Comparison of ENCODE assay signal across 23 cellular contexts in genomic region chr2:160246356-160246755, GRCh38. TPM values are rescaled to one million over a fixed set of nuclear protein-coding genes. Genes with fewer than 3 reads are reported as not detected.
DNase-seq lines count a peak whose midpoint lies in the region; ATAC-seq, FAIRE-seq and TF ChIP-seq lines count a peak whose summit lies in the region.
"Had no signal": no experiment of that assay in that cellular context is flagged by ENCODE, and none has a peak within 500 bp of the region (broad histone marks: within the 10 kb centered on the region; RNA-seq: fewer than 3 reads in every experiment).

No MANE protein-coding gene starts in this region.

- no peak for TF ChIP-seq CTCF in MCF 10A (IDR thresholded peaks at IDR 0.05; ENCODE audit: unreplicated experiment)
- no peak for TF ChIP-seq CTCF in mammary epithelial cell (conservative IDR thresholded peaks at IDR 0.05 in 1 of 2, IDR thresholded peaks at IDR 0.05 in 1 of 2; ENCODE audit: extremely low read depth in 1 of 2, insufficient read depth in 1 of 2, low read depth in 1 of 2, low read length in 2 of 2)
- no peak for TF ChIP-seq CTCF in bronchial epithelial cell (IDR thresholded peaks at IDR 0.05; ENCODE audit: insufficient read depth, low read length, severe bottlenecking)
- no peak for TF ChIP-seq CTCF in natural killer cell (IDR thresholded peaks at IDR 0.05)
- TF ChIP-seq CTCF in brain microvascular endothelial cell (IDR thresholded peaks at IDR 0.05; ENCODE audit: low read depth, low read length, missing control alignments): no peak
- no peak for TF ChIP-seq CTCF in H9 (conservative IDR thresholded peaks at IDR 0.05)

- intact Hi-C loops in MCF 10A (cut with micrococcal nuclease): no loop called here
- intact Hi-C loops in mammary epithelial cell (cut with micrococcal nuclease): no loop called here
- intact Hi-C loops in natural killer cell (cut with micrococcal nuclease): no loop called here

- H4K91ac ChIP-seq in mesenchymal stem cell (ENCODE audit: low read length): no peak overlapping the region
- no peak overlapping the region for H4K91ac ChIP-seq in H9 (ENCODE audit: insufficient read length, low read depth, low read length)

- H2BK20ac ChIP-seq in H9 (ENCODE audit: low read depth, low read length, poor library complexity, severe bottlenecking): no peak overlapping the region

- H3K4me1 Mint-ChIP-seq in MCF 10A (ENCODE audit: insufficient read depth, unreplicated experiment): peaks cover 40% of the 10 kb centered on the region
- H3K4me1 Mint-ChIP-seq in natural killer cell: no peaks in the 10 kb centered on the region
- 0 out of 4 replicates have a peak, but pooled peaks cover 0 to 5% of the 10 kb centered on the region in 2 experiments for H3K4me1 Mint-ChIP-seq in H9
- H3K4me1 Mint-ChIP-seq: activated CD4-positive, alpha-beta memory T cell treated with anti-CD3 and anti-CD28 coated beads, Interleukin-2, amount 10 ng/mL, durations not matched to agents 7 days and 5 days had no signal

- no peaks in the 10 kb centered on the region for H3K36me3 Mint-ChIP-seq in MCF 10A (ENCODE audit: insufficient read depth, unreplicated experiment)
- H3K36me3 Mint-ChIP-seq in natural killer cell: no peaks in the 10 kb centered on the region
- no peaks in the 10 kb centered on the region; a peak in 1 of 7 replicates for H3K36me3 Mint-ChIP-seq in H9 (ENCODE audit: insufficient read depth in 1 of 3, low read depth in 3 of 3)

- no peak for ATAC-seq in natural killer cell
- ATAC-seq: heart right ventricle, left ventricle myocardium superior, mucosa of descending colon, Right ventricle myocardium inferior had no signal

- no peak overlapping the region for H4K5ac ChIP-seq in H9 (ENCODE audit: insufficient read length, low read depth, low read length)

- H3K9me3 ChIP-seq in mammary epithelial cell (replicated peaks; ENCODE audit: insufficient read depth, low read length) (no peaks in the 10 kb centered on the region), mesenchymal stem cell (ENCODE audit: control insufficient read depth, low read length) (no peaks in the 10 kb centered on the region), H9 (ENCODE audit: control insufficient read depth, low read depth, low read length) (no peaks in the 10 kb centered on the region)
- H3K9me3 ChIP-seq: adrenal gland; BLaER1 treated with 17β-estradiol and CSF1 and Interleukin-3, amounts not matched to agents 10 nM and 100 nM; heart right ventricle; mucosa of descending colon had no signal

- H2BK12ac ChIP-seq in mesenchymal stem cell (ENCODE audit: low read length in 2 of 2) (no peak overlapping the region), H9 (ENCODE audit: insufficient read length, low read depth, low read length) (no peak overlapping the region)

- BruUV-seq in MCF 10A (replicated peaks; lab: Mats Ljungman, UMichigan) (no TSS peak), mammary epithelial cell (replicated peaks; lab: Mats Ljungman, UMichigan) (no TSS peak)

- H3K79me1 ChIP-seq in mesenchymal stem cell (replicated peaks; ENCODE audit: low read length, poor library complexity, severe bottlenecking): peaks cover 8% of the 10 kb centered on the region
- no peaks in the 10 kb centered on the region for H3K79me1 ChIP-seq in H9 (ENCODE audit: insufficient read depth, low read depth, low read length, poor library complexity, severe bottlenecking)

- no peak overlapping the region for H3K9ac ChIP-seq in mammary epithelial cell (ENCODE audit: insufficient read depth, low read length)
- no peak overlapping the region for H3K9ac ChIP-seq in mesenchymal stem cell (ENCODE audit: low read length)
- no peak overlapping the region for H3K9ac ChIP-seq in H9 (ENCODE audit: extremely low read depth, insufficient read length, low read length)
- H3K9ac ChIP-seq: BLaER1 treated with 17β-estradiol and CSF1 and Interleukin-3, amounts not matched to agents 10 nM and 100 nM had no signal

- H3K4me1 ChIP-seq in mammary epithelial cell (ENCODE audit: insufficient read depth, low read length) (peaks cover 31% of the 10 kb centered on the region), mesenchymal stem cell (ENCODE audit: control insufficient read depth, insufficient read depth, low read depth, low read length) (peaks cover 7% of the 10 kb centered on the region), H9 (ENCODE audit: insufficient read depth, low read length) (no peaks in the 10 kb centered on the region)

- no peak overlapping the region for H3K18ac ChIP-seq in mesenchymal stem cell (ENCODE audit: low read depth in 1 of 2, low read length in 2 of 2)
- no peak overlapping the region for H3K18ac ChIP-seq in H9 (ENCODE audit: insufficient read length, low read depth, low read length)

- no peaks in the 10 kb centered on the region for H3K27me3 ChIP-seq in mammary epithelial cell (ENCODE audit: insufficient read depth, low read length)
- no peaks in the 10 kb centered on the region for H3K27me3 ChIP-seq in bronchial epithelial cell (ENCODE audit: control insufficient read depth, insufficient read depth, low read length)
- H3K27me3 ChIP-seq in mesenchymal stem cell (ENCODE audit: control insufficient read depth in 1 of 2, insufficient read depth in 1 of 2, low read length in 2 of 2): no peaks in the 10 kb centered on the region
- no peaks in the 10 kb centered on the region for H3K27me3 ChIP-seq in brain microvascular endothelial cell (replicated peaks)
- no peaks in the 10 kb centered on the region; the same call in 1 of the 2 replicates for H3K27me3 ChIP-seq in H9 (ENCODE audit: insufficient read depth, low read length)
- H3K27me3 ChIP-seq: adrenal gland; BLaER1 treated with 17β-estradiol and CSF1 and Interleukin-3, amounts not matched to agents 10 nM and 100 nM; cardiac muscle cell; heart right ventricle had no signal

- dilution Hi-C loops in mammary epithelial cell (cut with HindIII; ENCODE audit: low sequenced_read_pairs): no loop called here

- FAIRE-seq in bronchial epithelial cell (lab: Jason Lieb, UNC): no peak
- FAIRE-seq: A204.1, D721Med had no signal

- H2BK15ac ChIP-seq in mesenchymal stem cell (ENCODE audit: low read depth, poor library complexity, severe bottlenecking) (no peak overlapping the region), H9 (ENCODE audit: low read depth, low read length) (no peak overlapping the region)

- H3K27ac ChIP-seq in mammary epithelial cell (ENCODE audit: insufficient read depth, low read depth, low read length): no peak overlapping the region
- peak overlapping the region; percentile 93 for H3K27ac ChIP-seq in mesenchymal stem cell (ENCODE audit: low read length, poor library complexity, severe bottlenecking)
- H3K27ac ChIP-seq in caudate nucleus (ENCODE audit: low read depth, low read length): no peak overlapping the region
- no peak overlapping the region for H3K27ac ChIP-seq in brain microvascular endothelial cell
- no peak overlapping the region for H3K27ac ChIP-seq in H9 (ENCODE audit: insufficient read length, low read depth, low read length)
- H3K27ac ChIP-seq: adrenal gland; BLaER1 treated with 17β-estradiol and CSF1 and Interleukin-3, amounts not matched to agents 10 nM and 100 nM; cardiac muscle cell; heart right ventricle had no signal

- H3K79me2 ChIP-seq in mammary epithelial cell (ENCODE audit: insufficient read depth, low read length) (no peaks in the 10 kb centered on the region), H9 (ENCODE audit: insufficient read depth, low read length) (no peaks in the 10 kb centered on the region)

- H4K20me1 ChIP-seq in mammary epithelial cell (ENCODE audit: insufficient read depth, low read length) (no peaks in the 10 kb centered on the region), H9 (ENCODE audit: control insufficient read depth, insufficient read depth, insufficient read length) (no peaks in the 10 kb centered on the region)
- H4K20me1 ChIP-seq: BLaER1 treated with 17β-estradiol and CSF1 and Interleukin-3, amounts not matched to agents 10 nM and 100 nM had no signal

- POLR2A ChIA-PET in MCF 10A (lab: Yijun Ruan, JAX): no interaction called here

- H3K4ac ChIP-seq in mesenchymal stem cell (ENCODE audit: low read depth in 1 of 2, low read length in 2 of 2): no peak overlapping the region
- H3K4ac ChIP-seq in H9 (ENCODE audit: low read depth, low read length): no peak overlapping the region

- H3K23ac ChIP-seq in mesenchymal stem cell (ENCODE audit: low read length in 2 of 2) (no peak overlapping the region), H9 (ENCODE audit: insufficient read length, low read depth, low read length) (no peak overlapping the region)

- CTCF ChIA-PET in MCF 10A (lab: Yijun Ruan, JAX) (interaction anchor here (0.5 kb wide), 1 partner anchor 237 kb away, joined by 4 read pairs; no protein-coding TSS in a partner anchor), mammary epithelial cell (lab: Charles Lee; ENCODE audit: low non-redundant PET) (no interaction called here)

- no peak for DNase-seq in MCF 10A (ENCODE audit: unreplicated experiment)
- DNase-seq in mammary epithelial cell: no peak
- peak; percentile 40 for DNase-seq in bronchial epithelial cell (ENCODE audit: low read depth)
- DNase-seq in mesenchymal stem cell: peak; percentile 40
- DNase-seq in caudate nucleus (lab: John Stamatoyannopoulos, UW): no peak
- no peak for DNase-seq in natural killer cell
- no peak for DNase-seq in brain microvascular endothelial cell
- DNase-seq in H9: no peak
- DNase-seq: activated CD4-positive, alpha-beta memory T cell treated with anti-CD3 and anti-CD28 coated beads, Interleukin-2, amount 10 ng/mL, durations not matched to agents 7 days and 5 days; adrenal gland; dermis blood vessel endothelial cell; HCEC 1CT; heart right ventricle; left ventricle myocardium superior; mucosa of descending colon; NCI-H1694; stimulated activated CD4-positive, alpha-beta T cell treated with anti-CD3 and anti-CD28 coated beads, Interleukin-2, amount 100 ng/mL, for 48 hours; stimulated activated naive CD4-positive, alpha-beta T cell had no signal

- H3K27me3 Mint-ChIP-seq in MCF 10A (ENCODE audit: insufficient read depth, unreplicated experiment): no peaks in the 10 kb centered on the region
- H3K27me3 Mint-ChIP-seq in natural killer cell (ENCODE audit: low read depth in 2 of 2): peaks cover 0 to 4% of the 10 kb centered on the region in 2 donors
- H3K27me3 Mint-ChIP-seq in H9 (ENCODE audit: low read depth): no peaks in the 10 kb centered on the region; the same call in 1 of the 2 replicates

- H3K9me3 Mint-ChIP-seq in MCF 10A (ENCODE audit: unreplicated experiment) (no peaks in the 10 kb centered on the region), natural killer cell (no peaks in the 10 kb centered on the region), H9 (no peaks in the 10 kb centered on the region)
- H3K9me3 Mint-ChIP-seq: activated CD4-positive, alpha-beta memory T cell treated with anti-CD3 and anti-CD28 coated beads, Interleukin-2, amount 10 ng/mL, durations not matched to agents 7 days and 5 days had no signal

- H3T11ph ChIP-seq in H9 (ENCODE audit: low read length): no peak overlapping the region

- no peak overlapping the region for H3K4me2 ChIP-seq in mammary epithelial cell (ENCODE audit: insufficient read depth, low read depth, low read length)
- H3K4me2 ChIP-seq in mesenchymal stem cell (ENCODE audit: low read length, poor library complexity, severe bottlenecking): no peak overlapping the region
- no peak overlapping the region for H3K4me2 ChIP-seq in H9 (ENCODE audit: insufficient read depth, insufficient read length, low read length)

- H3K14ac ChIP-seq in mesenchymal stem cell (ENCODE audit: low read length in 2 of 2) (no peak overlapping the region), H9 (ENCODE audit: insufficient read depth, low read length) (no peak overlapping the region)

- H2AFZ ChIP-seq in mammary epithelial cell (ENCODE audit: low read depth, low read length) (no peak overlapping the region), mesenchymal stem cell (ENCODE audit: low read depth, low read length) (no peak overlapping the region), H9 (ENCODE audit: low read length) (no peak overlapping the region)

- H3K4me3 Mint-ChIP-seq in MCF 10A (ENCODE audit: unreplicated experiment) (no peak overlapping the region), natural killer cell (no peak overlapping the region), H9 (no peak overlapping the region)
- H3K4me3 Mint-ChIP-seq: activated CD4-positive, alpha-beta memory T cell treated with anti-CD3 and anti-CD28 coated beads, Interleukin-2, amount 10 ng/mL, durations not matched to agents 7 days and 5 days had no signal

- in situ Hi-C loops in mammary epithelial cell (cut with MboI; ENCODE audit: low sequenced_read_pairs in 2 of 2) (no loop called here), brain microvascular endothelial cell (cut with HindIII; ENCODE audit: low pct_ligation_motif_present, low sequenced_read_pairs) (no loop called here)

- H2BK120ac ChIP-seq in mesenchymal stem cell (ENCODE audit: low read depth, low read length) (no peak overlapping the region), H9 (ENCODE audit: low read depth, low read length, poor library complexity, severe bottlenecking) (no peak overlapping the region)

- H3K4me3 ChIP-seq in mammary epithelial cell (replicated peaks in 1 of 3; ENCODE audit: insufficient read depth in 1 of 3, low read depth in 2 of 3, low read length in 3 of 3) (no peak overlapping the region), bronchial epithelial cell (ENCODE audit: low read depth, low read length) (no peak overlapping the region), mesenchymal stem cell (ENCODE audit: insufficient read depth in 1 of 2, low read depth in 1 of 2, low read length in 2 of 2) (no peak overlapping the region), brain microvascular endothelial cell (ENCODE audit: low read depth, low read length) (no peak overlapping the region)
- H3K4me3 ChIP-seq: adrenal gland; BLaER1 treated with 17β-estradiol and CSF1 and Interleukin-3, amounts not matched to agents 10 nM and 100 nM; cardiac muscle cell; heart right ventricle; mucosa of descending colon had no signal

- 100% methylated on average over 2 of the region's 2 CpGs for WGBS in mammary epithelial cell (ENCODE audit: low coverage, missing lambda C conversion rate)
- WGBS in mesenchymal stem cell: 71% methylated on average over 2 of the region's 2 CpGs
- no CpG with 5 or more reads among the region's 2 CpGs for WGBS in H9 (ENCODE audit: extremely low coverage, insufficient read length, low lambda C conversion rate)

- no peaks in the 10 kb centered on the region for H3K23me2 ChIP-seq in H9 (ENCODE audit: insufficient read length, low read depth, low read length, poor library complexity, severe bottlenecking)

- no peak overlapping the region for H2AK5ac ChIP-seq in mesenchymal stem cell (ENCODE audit: low read length, severe bottlenecking)
- H2AK5ac ChIP-seq in H9 (ENCODE audit: insufficient read length, low read length): no peak overlapping the region

- H3K27ac Mint-ChIP-seq in MCF 10A (ENCODE audit: low read depth, unreplicated experiment) (peak overlapping the region; percentile 61), natural killer cell (no peak overlapping the region), H9 (no peak overlapping the region)
- H3K27ac Mint-ChIP-seq: activated CD4-positive, alpha-beta memory T cell treated with anti-CD3 and anti-CD28 coated beads, Interleukin-2, amount 10 ng/mL, durations not matched to agents 7 days and 5 days had no signal

- H3K36me3 ChIP-seq in mammary epithelial cell (ENCODE audit: insufficient read depth, low read length) (no peaks in the 10 kb centered on the region), bronchial epithelial cell (ENCODE audit: control insufficient read depth, insufficient read depth, low read length) (no peaks in the 10 kb centered on the region), mesenchymal stem cell (ENCODE audit: control insufficient read depth in 1 of 2, insufficient read depth in 2 of 2, low read depth in 1 of 2, low read length in 2 of 2) (no peaks in the 10 kb centered on the region), brain microvascular endothelial cell (replicated peaks) (no peaks in the 10 kb centered on the region)
- H3K36me3 ChIP-seq: adrenal gland; BLaER1 treated with 17β-estradiol and CSF1 and Interleukin-3, amounts not matched to agents 10 nM and 100 nM; cardiac muscle cell; heart right ventricle had no signal

- no peak overlapping the region for H2BK5ac ChIP-seq in mesenchymal stem cell (ENCODE audit: low read depth, low read length, poor library complexity, severe bottlenecking)
- H2BK5ac ChIP-seq in H9 (ENCODE audit: insufficient read length, low read length): no peak overlapping the region

- no peak overlapping the region for H3K56ac ChIP-seq in H9 (ENCODE audit: insufficient read length, low read depth, low read length)

- H4K8ac ChIP-seq in mesenchymal stem cell (ENCODE audit: low read length) (no peak overlapping the region), H9 (replicated peaks; ENCODE audit: insufficient read length, low read depth, low read length) (no peak overlapping the region)

RNA-seq across cellular contexts. Expression of gene ITGB6, which starts 46.3 kb away (rescaled TPM):
- total RNA-seq in MCF 10A (2022) (3.8 and 6.9 TPM in 2 replicates), mammary epithelial cell (100 to 1,000 TPM; 186 to 461 TPM), bronchial epithelial cell (21.1 and 31.5 TPM in 2 replicates), natural killer cell (not detected), H9 (2021) (not detected in 2 replicates)
- 162 TPM for polyA plus RNA-seq in mammary epithelial cell
- 233 TPM for polyA minus RNA-seq in mammary epithelial cell
- polyA plus RNA-seq in mesenchymal stem cell (2013, experiment 1 of 2): 0.01 TPM
- 0.01 TPM for polyA plus RNA-seq in mesenchymal stem cell (2013, experiment 2 of 2)
- total RNA-seq: activated CD4-positive, alpha-beta memory T cell treated with anti-CD3 and anti-CD28 coated beads, Interleukin-2, amount 10 ng/mL, durations not matched to agents 7 days and 5 days had no signal

Comparison
In these comparisons a context has a peak if more than half of its experiments do, and no peak if none do; other contexts are left out.
1. DNase-seq: peak in bronchial epithelial cell (single experiment) and mesenchymal stem cell (single experiment); none in MCF 10A (single experiment), mammary epithelial cell (single experiment), caudate nucleus (0 of 61), natural killer cell (single experiment), brain microvascular endothelial cell (single experiment) and H9 (single experiment).